ENCODE assay signal across 3 cellular contexts in genomic region chrX:153026501-153026900, GRCh38. TPM values are rescaled to one million over a fixed set of nuclear protein-coding genes. Genes with fewer than 3 reads are reported as not detected.
"Had no signal": no experiment of that assay in that cellular context is flagged by ENCODE, and none has a peak within 500 bp of the region (broad histone marks: within the 10 kb centered on the region; RNA-seq: fewer than 3 reads in every experiment).

No MANE protein-coding gene starts in this region.

RNA-seq across cellular contexts. Expression of gene PNMA3, which starts 29.8 kb away (rescaled TPM):
- total RNA-seq: HT-29, IMR-90 had no signal

RNA-seq across cellular contexts. Expression of gene PNMA5, which starts 32.6 kb away (rescaled TPM):
- total RNA-seq: H9, IMR-90 had no signal

RNA-seq across cellular contexts. Expression of gene PNMA6A, which starts 45.8 kb away (rescaled TPM):
- total RNA-seq: HT-29 had no signal
